Comparison of ENCODE assay signal across 10 cellular contexts in genomic region chr6:132465530-132466485, GRCh38. TPM values are rescaled to one million over a fixed set of nuclear protein-coding genes. Genes with fewer than 3 reads are reported as not detected.
A peak's percentile ranks its signal among the peaks of the same experiment; 100 is the strongest.
DNase-seq lines count a peak whose midpoint lies in the region; ATAC-seq and TF ChIP-seq lines count a peak whose summit lies in the region.
"Had no signal": no experiment of that assay in that cellular context is flagged by ENCODE, and none has a peak within 500 bp of the region (broad histone marks: within the 10 kb centered on the region; RNA-seq: fewer than 3 reads in every experiment).

No MANE protein-coding gene starts in this region.

- peak; percentile 73 to 89 for ATAC-seq in activated naive CD4-positive, alpha-beta T cell treated with anti-CD3 and anti-CD28 coated beads, Interleukin-2, amount 50 U/mL, for 72 hours
- peak; percentile 75 for ATAC-seq in HG02623 (IDR thresholded peaks at IDR 0.05; ENCODE audit: unreplicated experiment)
- ATAC-seq in HG03565 (IDR thresholded peaks at IDR 0.05; ENCODE audit: unreplicated experiment), result peak; percentile 91
- peak; percentile 85 for ATAC-seq in stimulated activated memory B cell treated with anti-CD40 and anti-IgM and Interleukin-4, amounts not matched to agents 10 μg/mL and 1 μg/mL and 100 μg/mL, for 72 hours

- no peaks in the 10 kb centered on the region for H3K9me3 Mint-ChIP-seq in activated naive CD4-positive, alpha-beta T cell treated with anti-CD3 and anti-CD28 coated beads, Interleukin-2, amount 50 U/mL, for 72 hours
- H3K9me3 Mint-ChIP-seq in stimulated activated memory B cell treated with anti-CD40 and anti-IgM and Interleukin-4, amounts not matched to agents 10 μg/mL and 1 μg/mL and 100 μg/mL, for 72 hours, result no peaks in the 10 kb centered on the region

- H3K27ac ChIP-seq in suprapubic skin, result no peak overlapping the region
- H3K27ac ChIP-seq: dorsolateral prefrontal cortex had no signal

- no peak overlapping the region for H3K4me3 ChIP-seq in suprapubic skin
- H3K4me3 ChIP-seq: dorsolateral prefrontal cortex had no signal

- no peaks in the 10 kb centered on the region for H3K4me1 Mint-ChIP-seq in stimulated activated memory B cell treated with anti-CD40 and anti-IgM and Interleukin-4, amounts not matched to agents 10 μg/mL and 1 μg/mL and 100 μg/mL, for 72 hours

- no peaks in the 10 kb centered on the region for H3K27me3 ChIP-seq in suprapubic skin
- H3K27me3 ChIP-seq: dorsolateral prefrontal cortex had no signal

- no peaks in the 10 kb centered on the region for H3K9me3 ChIP-seq in suprapubic skin

- no peaks in the 10 kb centered on the region for H3K4me1 ChIP-seq in suprapubic skin

- no peak for DNase-seq in activated naive CD4-positive, alpha-beta T cell treated with anti-CD3 and anti-CD28 coated beads, Interleukin-2, amount 50 U/mL, for 72 hours (ENCODE audit: low spot score in 2 of 2)
- DNase-seq in activated naive CD4-positive, alpha-beta T cell treated with anti-CD3 and anti-CD28 coated beads, Interleukin-2, amount 50 U/mL, for 16 hours, result no peak
- DNase-seq in central memory CD4-positive, alpha-beta T cell, result no peak
- no peak for DNase-seq in suprapubic skin (ENCODE audit: low spot score in 2 of 2)
- DNase-seq in activated naive CD4-positive, alpha-beta T cell treated with Interleukin-2 at 50 U/mL for 16 hours, result no peak
- DNase-seq: activated effector memory CD4-positive, alpha-beta T cell treated with Interleukin-2 at 50 U/mL for 16 hours; dorsolateral prefrontal cortex had no signal

- H3K36me3 Mint-ChIP-seq in activated naive CD4-positive, alpha-beta T cell treated with anti-CD3 and anti-CD28 coated beads, Interleukin-2, amount 50 U/mL, for 72 hours, result peaks cover 0 to 6% of the 10 kb centered on the region in 2 donors
- peaks cover 6% of the 10 kb centered on the region for H3K36me3 Mint-ChIP-seq in stimulated activated memory B cell treated with anti-CD40 and anti-IgM and Interleukin-4, amounts not matched to agents 10 μg/mL and 1 μg/mL and 100 μg/mL, for 72 hours

- no peaks in the 10 kb centered on the region for H3K27me3 Mint-ChIP-seq in stimulated activated memory B cell treated with anti-CD40 and anti-IgM and Interleukin-4, amounts not matched to agents 10 μg/mL and 1 μg/mL and 100 μg/mL, for 72 hours

- H3K4me3 Mint-ChIP-seq in stimulated activated memory B cell treated with anti-CD40 and anti-IgM and Interleukin-4, amounts not matched to agents 10 μg/mL and 1 μg/mL and 100 μg/mL, for 72 hours, result no peak overlapping the region

- TF ChIP-seq POLR2A in suprapubic skin (IDR thresholded peaks at IDR 0.05), result no peak

- no peak for TF ChIP-seq EP300 in suprapubic skin (IDR thresholded peaks at IDR 0.05)

- 78% methylated on average over 5 of the region's 5 CpGs for WGBS in suprapubic skin

- H3K27ac Mint-ChIP-seq in activated naive CD4-positive, alpha-beta T cell treated with anti-CD3 and anti-CD28 coated beads, Interleukin-2, amount 50 U/mL, for 72 hours, result no peak overlapping the region
- H3K27ac Mint-ChIP-seq in stimulated activated memory B cell treated with anti-CD40 and anti-IgM and Interleukin-4, amounts not matched to agents 10 μg/mL and 1 μg/mL and 100 μg/mL, for 72 hours, result no peak overlapping the region

- no peak for TF ChIP-seq CTCF in suprapubic skin (IDR thresholded peaks at IDR 0.05)

- peaks cover 90% of the 10 kb centered on the region for H3K36me3 ChIP-seq in suprapubic skin

RNA-seq across cellular contexts. Expression of gene STX7, which starts 47.1 kb away (rescaled TPM):
- total RNA-seq in activated naive CD4-positive, alpha-beta T cell treated with anti-CD3 and anti-CD28 coated beads, Interleukin-2, amount 50 U/mL, for 72 hours, result 10 to 100 TPM; 15.2 to 20.3 TPM
- total RNA-seq in suprapubic skin, result 10 to 100 TPM; 24.9 to 43.5 (median 31.8) TPM
